ENCODE assay signal across 1 cellular context in genomic region chr10:7610651-7611389, GRCh38.
TF ChIP-seq lines count a peak whose summit lies in the region.

No MANE protein-coding gene starts in this region.

TF ChIP-seq in K562, 482 proteins besides CTCF, POLR2A, EP300 and RAD21 (continued from another document and continues in another):
- TF ChIP-seq, protein P1, sequence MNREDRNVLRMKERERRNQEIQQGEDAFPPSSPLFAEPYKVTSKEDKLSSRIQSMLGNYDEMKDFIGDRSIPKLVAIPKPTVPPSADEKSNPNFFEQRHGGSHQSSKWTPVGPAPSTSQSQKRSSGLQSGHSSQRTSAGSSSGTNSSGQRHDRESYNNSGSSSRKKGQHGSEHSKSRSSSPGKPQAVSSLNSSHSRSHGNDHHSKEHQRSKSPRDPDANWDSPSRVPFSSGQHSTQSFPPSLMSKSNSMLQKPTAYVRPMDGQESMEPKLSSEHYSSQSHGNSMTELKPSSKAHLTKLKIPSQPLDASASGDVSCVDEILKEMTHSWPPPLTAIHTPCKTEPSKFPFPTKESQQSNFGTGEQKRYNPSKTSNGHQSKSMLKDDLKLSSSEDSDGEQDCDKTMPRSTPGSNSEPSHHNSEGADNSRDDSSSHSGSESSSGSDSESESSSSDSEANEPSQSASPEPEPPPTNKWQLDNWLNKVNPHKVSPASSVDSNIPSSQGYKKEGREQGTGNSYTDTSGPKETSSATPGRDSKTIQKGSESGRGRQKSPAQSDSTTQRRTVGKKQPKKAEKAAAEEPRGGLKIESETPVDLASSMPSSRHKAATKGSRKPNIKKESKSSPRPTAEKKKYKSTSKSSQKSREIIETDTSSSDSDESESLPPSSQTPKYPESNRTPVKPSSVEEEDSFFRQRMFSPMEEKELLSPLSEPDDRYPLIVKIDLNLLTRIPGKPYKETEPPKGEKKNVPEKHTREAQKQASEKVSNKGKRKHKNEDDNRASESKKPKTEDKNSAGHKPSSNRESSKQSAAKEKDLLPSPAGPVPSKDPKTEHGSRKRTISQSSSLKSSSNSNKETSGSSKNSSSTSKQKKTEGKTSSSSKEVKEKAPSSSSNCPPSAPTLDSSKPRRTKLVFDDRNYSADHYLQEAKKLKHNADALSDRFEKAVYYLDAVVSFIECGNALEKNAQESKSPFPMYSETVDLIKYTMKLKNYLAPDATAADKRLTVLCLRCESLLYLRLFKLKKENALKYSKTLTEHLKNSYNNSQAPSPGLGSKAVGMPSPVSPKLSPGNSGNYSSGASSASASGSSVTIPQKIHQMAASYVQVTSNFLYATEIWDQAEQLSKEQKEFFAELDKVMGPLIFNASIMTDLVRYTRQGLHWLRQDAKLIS (CRISPR knock-in tag; IDR thresholded peaks at IDR 0.05): no peak
- TF ChIP-seq NFE2L1 (tag; IDR thresholded peaks at IDR 0.05; ENCODE audit: borderline replicate concordance, low read depth) (no peak), TGIF2 (CRISPR knock-in tag; IDR thresholded peaks at IDR 0.05) (no peak), CHD4 (IDR thresholded peaks at IDR 0.05; ENCODE audit: insufficient read depth, insufficient replicate concordance, low read depth, low read length, poor library complexity, severe bottlenecking) (peak; percentile 86), ZKSCAN3 (CRISPR knock-in tag; IDR thresholded peaks at IDR 0.05) (no peak), BRCA1 (IDR thresholded peaks at IDR 0.05) (no peak), BRCA1 (CRISPR knock-in tag; IDR thresholded peaks at IDR 0.05) (no peak), RBM22 (IDR thresholded peaks at IDR 0.05; ENCODE audit: low read depth, low read length, poor library complexity, severe bottlenecking) (no peak), ZBTB9 (CRISPR knock-in tag; IDR thresholded peaks at IDR 0.05) (no peak), HDAC6 (IDR thresholded peaks at IDR 0.05; ENCODE audit: low read depth, low read length) (no peak), NFXL1 (CRISPR knock-in tag; IDR thresholded peaks at IDR 0.05) (no peak), RBM14 (IDR thresholded peaks at IDR 0.05; ENCODE audit: borderline replicate concordance, insufficient read depth, low read depth, low read length) (no peak), SIN3B (IDR thresholded peaks at IDR 0.05; ENCODE audit: low read depth) (no peak), ZNF23 (CRISPR knock-in tag; IDR thresholded peaks at IDR 0.05) (no peak), POLR2H (tag; IDR thresholded peaks at IDR 0.05; ENCODE audit: low read depth) (peak; percentile 64), NCOR1 (IDR thresholded peaks at IDR 0.05) (no peak), ZNF778 (CRISPR knock-in tag; IDR thresholded peaks at IDR 0.05) (no peak), ATF2 (CRISPR knock-in tag; IDR thresholded peaks at IDR 0.05) (no peak), NCOA2 (IDR thresholded peaks at IDR 0.05; ENCODE audit: partially characterized antibody in 2 of 2) (no peak), SMARCB1 (IDR thresholded peaks at IDR 0.05; ENCODE audit: insufficient read length, low read depth) (no peak), KDM1A (IDR thresholded peaks at IDR 0.05) (peak; percentile 8 to 33; a peak in 1 of 4 replicates), MYC (IDR thresholded peaks at IDR 0.05; ENCODE audit: low read depth, low read length) (no peak), MYC (CRISPR knock-in tag; IDR thresholded peaks at IDR 0.05; ENCODE audit: borderline replicate concordance, low read depth) (peak; percentile 67; the same call in 1 of the 2 replicates), NKRF (IDR thresholded peaks at IDR 0.05; ENCODE audit: borderline replicate concordance) (no peak), HLTF (IDR thresholded peaks at IDR 0.05) (no peak), NCOA4 (IDR thresholded peaks at IDR 0.05; ENCODE audit: partially characterized antibody) (no peak), HDAC2 (IDR thresholded peaks at IDR 0.05) (peak; percentile 94; the same call in 1 of the 2 replicates), ZNF263 (CRISPR knock-in tag; IDR thresholded peaks at IDR 0.05; ENCODE audit: borderline replicate concordance) (no peak), IFI16 (CRISPR knock-in tag; IDR thresholded peaks at IDR 0.05) (no peak), MAFG (tag; conservative IDR thresholded peaks at IDR 0.05) (no peak), ZNF134 (CRISPR knock-in tag; conservative IDR thresholded peaks at IDR 0.05) (no peak), ZNF124 (CRISPR knock-in tag; IDR thresholded peaks at IDR 0.05) (no peak), CSDE1 (IDR thresholded peaks at IDR 0.05) (no peak), SAP30 (IDR thresholded peaks at IDR 0.05; ENCODE audit: borderline replicate concordance, insufficient read depth, low read depth, low read length, poor library complexity, severe bottlenecking) (no peak), ZFP30 (CRISPR knock-in tag; IDR thresholded peaks at IDR 0.05; ENCODE audit: borderline replicate concordance) (no peak), RREB1 (CRISPR knock-in tag; IDR thresholded peaks at IDR 0.05) (0 out of 2 replicates have a peak, but pooled peaks have one; percentile 56), PPARD (CRISPR knock-in tag; IDR thresholded peaks at IDR 0.05) (0 out of 2 replicates have a peak, but pooled peaks have one; percentile 27), MYNN (IDR thresholded peaks at IDR 0.05) (no peak), MYNN (CRISPR knock-in tag; IDR thresholded peaks at IDR 0.05) (no peak), CBX1 (IDR thresholded peaks at IDR 0.05; ENCODE audit: low read depth) (peak; percentile 84; the same call in 1 of the 2 replicates), ZNF586 (CRISPR knock-in tag; conservative IDR thresholded peaks at IDR 0.05) (no peak), ZNF445 (CRISPR knock-in tag; IDR thresholded peaks at IDR 0.05; ENCODE audit: low read depth) (no peak), ZNF766 (CRISPR knock-in tag; conservative IDR thresholded peaks at IDR 0.05) (peak; percentile 40; the same call in 1 of the 2 replicates)
- TF ChIP-seq, protein P2, sequence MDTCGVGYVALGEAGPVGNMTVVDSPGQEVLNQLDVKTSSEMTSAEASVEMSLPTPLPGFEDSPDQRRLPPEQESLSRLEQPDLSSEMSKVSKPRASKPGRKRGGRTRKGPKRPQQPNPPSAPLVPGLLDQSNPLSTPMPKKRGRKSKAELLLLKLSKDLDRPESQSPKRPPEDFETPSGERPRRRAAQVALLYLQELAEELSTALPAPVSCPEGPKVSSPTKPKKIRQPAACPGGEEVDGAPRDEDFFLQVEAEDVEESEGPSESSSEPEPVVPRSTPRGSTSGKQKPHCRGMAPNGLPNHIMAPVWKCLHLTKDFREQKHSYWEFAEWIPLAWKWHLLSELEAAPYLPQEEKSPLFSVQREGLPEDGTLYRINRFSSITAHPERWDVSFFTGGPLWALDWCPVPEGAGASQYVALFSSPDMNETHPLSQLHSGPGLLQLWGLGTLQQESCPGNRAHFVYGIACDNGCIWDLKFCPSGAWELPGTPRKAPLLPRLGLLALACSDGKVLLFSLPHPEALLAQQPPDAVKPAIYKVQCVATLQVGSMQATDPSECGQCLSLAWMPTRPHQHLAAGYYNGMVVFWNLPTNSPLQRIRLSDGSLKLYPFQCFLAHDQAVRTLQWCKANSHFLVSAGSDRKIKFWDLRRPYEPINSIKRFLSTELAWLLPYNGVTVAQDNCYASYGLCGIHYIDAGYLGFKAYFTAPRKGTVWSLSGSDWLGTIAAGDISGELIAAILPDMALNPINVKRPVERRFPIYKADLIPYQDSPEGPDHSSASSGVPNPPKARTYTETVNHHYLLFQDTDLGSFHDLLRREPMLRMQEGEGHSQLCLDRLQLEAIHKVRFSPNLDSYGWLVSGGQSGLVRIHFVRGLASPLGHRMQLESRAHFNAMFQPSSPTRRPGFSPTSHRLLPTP (IDR thresholded peaks at IDR 0.05; ENCODE audit: borderline replicate concordance, extremely low read depth, insufficient read length): no peak
- TF ChIP-seq, protein P3, sequence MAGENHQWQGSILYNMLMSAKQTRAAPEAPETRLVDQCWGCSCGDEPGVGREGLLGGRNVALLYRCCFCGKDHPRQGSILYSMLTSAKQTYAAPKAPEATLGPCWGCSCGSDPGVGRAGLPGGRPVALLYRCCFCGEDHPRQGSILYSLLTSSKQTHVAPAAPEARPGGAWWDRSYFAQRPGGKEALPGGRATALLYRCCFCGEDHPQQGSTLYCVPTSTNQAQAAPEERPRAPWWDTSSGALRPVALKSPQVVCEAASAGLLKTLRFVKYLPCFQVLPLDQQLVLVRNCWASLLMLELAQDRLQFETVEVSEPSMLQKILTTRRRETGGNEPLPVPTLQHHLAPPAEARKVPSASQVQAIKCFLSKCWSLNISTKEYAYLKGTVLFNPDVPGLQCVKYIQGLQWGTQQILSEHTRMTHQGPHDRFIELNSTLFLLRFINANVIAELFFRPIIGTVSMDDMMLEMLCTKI (IDR thresholded peaks at IDR 0.05; ENCODE audit: partially characterized antibody): no peak
